In genomic region chr6:44706011-44706410, GRCh38 we compare ENCODE assay signal across 28 cellular contexts.
"Had no signal": no experiment of that assay in that cellular context is flagged by ENCODE, and none has a peak within 500 bp of the region (broad histone marks: within the 10 kb centered on the region; RNA-seq: fewer than 3 reads in every experiment).

No MANE protein-coding gene starts in this region.

- H3K36me3 Mint-ChIP-seq: activated naive CD4-positive, alpha-beta T cell treated with anti-CD3 and anti-CD28 coated beads, Interleukin-2, amount 10 ng/mL, durations not matched to agents 7 days and 5 days; activated naive CD8-positive, alpha-beta T cell; WTC11 had no signal

- H3K36me3 ChIP-seq: brain microvascular endothelial cell, esophagus squamous epithelium, gastroesophageal sphincter, heart right ventricle had no signal

- H3K27me3 ChIP-seq: brain microvascular endothelial cell, esophagus squamous epithelium, gastroesophageal sphincter had no signal

- H3K4me3 Mint-ChIP-seq: activated CD4-positive, alpha-beta memory T cell treated with anti-CD3 and anti-CD28 coated beads for 36 hours; activated CD8-positive, alpha-beta memory T cell treated with anti-CD3 and anti-CD28 coated beads, Interleukin-2, amount 10 ng/mL, durations not matched to agents 7 days and 5 days; activated CD8-positive, alpha-beta T cell treated with anti-CD3 and anti-CD28 coated beads, Interleukin-2, amount 10 ng/mL, durations not matched to agents 7 days and 5 days; activated naive CD4-positive, alpha-beta T cell treated with anti-CD3 and anti-CD28 coated beads, Interleukin-2, amount 10 ng/mL, durations not matched to agents 7 days and 5 days; activated naive CD8-positive, alpha-beta T cell; activated T-helper 1 cell treated with anti-CD3 and anti-CD28 coated beads, Interleukin-12 subunit alpha, Interleukin-12 subunit beta, Interleukin-2, Interleukin-4 antibody, amounts not matched to agents 30 ng/mL and 10 ng/mL and 1 ng/mL, durations not matched to agents 14 hours and 24 hours and 36 hours; central memory CD8-positive, alpha-beta T cell; effector memory CD8-positive, alpha-beta T cell; WTC11 had no signal

- ATAC-seq: activated CD8-positive, alpha-beta memory T cell treated with anti-CD3 and anti-CD28 coated beads, Interleukin-2, amount 10 ng/mL, durations not matched to agents 7 days and 5 days; activated CD8-positive, alpha-beta T cell treated with anti-CD3 and anti-CD28 coated beads, Interleukin-2, amount 10 ng/mL, durations not matched to agents 7 days and 5 days; effector memory CD8-positive, alpha-beta T cell; gastroesophageal sphincter; heart right ventricle; WTC11 had no signal

- H3K4me3 ChIP-seq: esophagus squamous epithelium, gastroesophageal sphincter, heart right ventricle had no signal

- H3K27me3 Mint-ChIP-seq: activated CD4-positive, alpha-beta memory T cell treated with anti-CD3 and anti-CD28 coated beads for 36 hours; activated CD8-positive, alpha-beta memory T cell treated with anti-CD3 and anti-CD28 coated beads, Interleukin-2, amount 10 ng/mL, durations not matched to agents 7 days and 5 days; activated naive CD4-positive, alpha-beta T cell treated with anti-CD3 and anti-CD28 coated beads, Interleukin-2, amount 10 ng/mL, durations not matched to agents 7 days and 5 days; activated naive CD8-positive, alpha-beta T cell; central memory CD8-positive, alpha-beta T cell; effector memory CD8-positive, alpha-beta T cell had no signal

- H3K27ac Mint-ChIP-seq: activated CD8-positive, alpha-beta memory T cell treated with anti-CD3 and anti-CD28 coated beads, Interleukin-2, amount 10 ng/mL, durations not matched to agents 7 days and 5 days; activated CD8-positive, alpha-beta T cell treated with anti-CD3 and anti-CD28 coated beads, Interleukin-2, amount 10 ng/mL, durations not matched to agents 7 days and 5 days; activated naive CD4-positive, alpha-beta T cell treated with anti-CD3 and anti-CD28 coated beads, Interleukin-2, amount 10 ng/mL, durations not matched to agents 7 days and 5 days; activated naive CD8-positive, alpha-beta T cell; activated T-helper 1 cell treated with anti-CD3 and anti-CD28 coated beads, Interleukin-12 subunit alpha, Interleukin-12 subunit beta, Interleukin-2, Interleukin-4 antibody, amounts not matched to agents 30 ng/mL and 10 ng/mL and 1 ng/mL, durations not matched to agents 14 hours and 24 hours and 36 hours; effector memory CD8-positive, alpha-beta T cell; WTC11 had no signal

- H3K9me3 Mint-ChIP-seq: effector memory CD8-positive, alpha-beta T cell had no signal

- H3K4me1 Mint-ChIP-seq: central memory CD8-positive, alpha-beta T cell had no signal

- H3K4me1 ChIP-seq: esophagus squamous epithelium, gastroesophageal sphincter had no signal

- DNase-seq: activated CD4-positive, alpha-beta memory T cell treated with anti-CD3 and anti-CD28 coated beads for 36 hours; activated CD4-positive, alpha-beta T cell treated with anti-CD3 and anti-CD28 coated beads for 1 hour; activated CD4-positive, alpha-beta T cell treated with anti-CD3 and anti-CD28 coated beads for 48 hours; activated CD4-positive, alpha-beta T cell treated with anti-CD3 and anti-CD28 coated beads, Interleukin-2, amount 50 U/mL, for 1 hour; activated CD8-positive, alpha-beta memory T cell treated with anti-CD3 and anti-CD28 coated beads, Interleukin-2, amount 10 ng/mL, durations not matched to agents 7 days and 5 days; activated CD8-positive, alpha-beta memory T cell treated with anti-CD3 and anti-CD28 coated beads, Interleukin-2, amount 50 U/mL, for 4 hours; activated CD8-positive, alpha-beta T cell treated with anti-CD3 and anti-CD28 coated beads, Interleukin-2, amount 10 ng/mL, durations not matched to agents 7 days and 5 days; activated gamma-delta T cell; activated naive CD4-positive, alpha-beta T cell; activated naive CD4-positive, alpha-beta T cell treated with anti-CD3 and anti-CD28 coated beads, Interleukin-2, amount 10 ng/mL, durations not matched to agents 7 days and 5 days; activated T-cell treated with anti-CD3 and anti-CD28 coated beads, Interleukin-2, amount 50 U/mL, for 1 hour; activated T-cell treated with anti-CD3 and anti-CD28 coated beads, Interleukin-2, amount 50 U/mL, for 48 hours; amniotic stem cell; anterior cingulate cortex; brain microvascular endothelial cell; cortex of kidney; dermis blood vessel endothelial cell; effector CD4-positive, alpha-beta T cell; effector memory CD8-positive, alpha-beta T cell; esophagus squamous epithelium; foreskin melanocyte; heart right ventricle; T-helper 2 cell had no signal

- H3K27ac ChIP-seq: brain microvascular endothelial cell, esophagus squamous epithelium, gastroesophageal sphincter, heart right ventricle had no signal
